26 cellular contexts compared by ENCODE assay signal in the genomic region with DNA sequence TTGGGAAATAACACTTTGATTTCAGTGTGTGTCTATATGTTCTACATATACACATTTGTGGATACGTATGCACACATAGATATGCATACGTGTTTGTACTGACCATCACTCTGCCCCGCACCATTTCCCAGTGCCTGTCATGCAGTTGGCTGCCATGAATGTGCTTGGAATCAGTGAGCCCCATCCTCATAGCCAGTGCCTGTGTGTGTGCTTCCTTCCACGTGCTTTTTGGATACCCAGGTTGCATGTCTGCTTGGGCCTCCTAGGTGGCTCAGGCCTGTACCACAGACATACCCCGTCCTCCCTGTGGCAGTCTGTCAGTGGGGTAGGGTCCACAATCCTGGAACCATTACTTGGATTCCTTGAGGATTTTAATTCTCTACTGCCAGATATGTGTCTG.
DNase-seq lines count a peak whose midpoint lies in the region; ATAC-seq and TF ChIP-seq lines count a peak whose summit lies in the region.
"Had no signal": no experiment of that assay in that cellular context is flagged by ENCODE, and none has a peak within 500 bp of the region (broad histone marks: within the 10 kb centered on the region; RNA-seq: fewer than 3 reads in every experiment).

No MANE protein-coding gene starts in this region.

- no peak for ATAC-seq in CD4-positive, CD25-positive, alpha-beta regulatory T cell (ENCODE audit: low read depth in 2 of 2)
- ATAC-seq: activated T-helper 17 cell treated with anti-CD3 and anti-CD28 coated beads, Interleukin-2, amount 50 U/mL, for 72 hours; natural killer cell had no signal

- H3K36me3 Mint-ChIP-seq in CD4-positive, CD25-positive, alpha-beta regulatory T cell, result peaks cover 3% of the 10 kb centered on the region
- H3K36me3 Mint-ChIP-seq: activated naive CD8-positive, alpha-beta T cell treated with anti-CD3 and anti-CD28 coated beads for 36 hours; natural killer cell had no signal

- H3K9me3 ChIP-seq in CD4-positive, CD25-positive, alpha-beta regulatory T cell (ENCODE audit: control insufficient read depth in 2 of 2, low read length in 2 of 2), result no peaks in the 10 kb centered on the region
- H3K9me3 ChIP-seq in liver (ENCODE audit: control insufficient read depth in 4 of 4, low read length in 3 of 4) (no peaks in the 10 kb centered on the region), stomach smooth muscle (ENCODE audit: control insufficient read depth in 2 of 2, low read length in 2 of 2) (no peaks in the 10 kb centered on the region)
- H3K9me3 ChIP-seq: MG63, uterus had no signal

- no peaks in the 10 kb centered on the region for H3K9me3 Mint-ChIP-seq in CD4-positive, CD25-positive, alpha-beta regulatory T cell
- H3K9me3 Mint-ChIP-seq: activated naive CD8-positive, alpha-beta T cell treated with anti-CD3 and anti-CD28 coated beads for 36 hours; activated T-helper 17 cell treated with anti-CD3 and anti-CD28 coated beads, Interleukin-2, amount 50 U/mL, for 72 hours; natural killer cell had no signal

- H3K9ac ChIP-seq in liver (ENCODE audit: low read depth in 1 of 2, low read length in 2 of 2), result no peak overlapping the region
- no peak overlapping the region for H3K9ac ChIP-seq in stomach smooth muscle (ENCODE audit: low read length in 2 of 2)

- H3K27me3 ChIP-seq in CD4-positive, CD25-positive, alpha-beta regulatory T cell (ENCODE audit: control insufficient read depth, insufficient read depth, low read length), result no peaks in the 10 kb centered on the region
- H3K27me3 ChIP-seq in liver (ENCODE audit: control insufficient read depth in 4 of 4, insufficient read depth in 4 of 4, low read length in 3 of 4) (no peaks in the 10 kb centered on the region), stomach smooth muscle (ENCODE audit: control insufficient read depth in 1 of 2, insufficient read depth in 2 of 2, low read length in 2 of 2) (no peaks in the 10 kb centered on the region)
- H3K27me3 ChIP-seq: brain microvascular endothelial cell, MG63, uterus had no signal

- TF ChIP-seq RAD21 in liver (IDR thresholded peaks at IDR 0.05), result no peak

- H3K4me3 Mint-ChIP-seq in CD4-positive, CD25-positive, alpha-beta regulatory T cell, result no peak overlapping the region
- H3K4me3 Mint-ChIP-seq: activated naive CD8-positive, alpha-beta T cell treated with anti-CD3 and anti-CD28 coated beads for 36 hours; activated T-helper 17 cell treated with anti-CD3 and anti-CD28 coated beads, Interleukin-2, amount 50 U/mL, for 72 hours; natural killer cell had no signal

- WGBS in liver, result 94% methylated on average over 5 of the region's 5 CpGs

- H3K27ac ChIP-seq in CD4-positive, CD25-positive, alpha-beta regulatory T cell (ENCODE audit: insufficient read depth, low read length, poor library complexity, severe bottlenecking), result no peak overlapping the region
- peak overlapping the region; percentile 61 for H3K27ac ChIP-seq in angular gyrus (ENCODE audit: low read depth, low read length)
- H3K27ac ChIP-seq in liver (ENCODE audit: low read depth in 1 of 2, low read length in 2 of 2), result peak overlapping the region; percentile 19 to 26
- H3K27ac ChIP-seq in stomach smooth muscle (ENCODE audit: low read length), result peak overlapping the region; percentile 53
- H3K27ac ChIP-seq: brain microvascular endothelial cell, epithelial cell of prostate, HL-60 had no signal

- H3K4me1 Mint-ChIP-seq in CD4-positive, CD25-positive, alpha-beta regulatory T cell, result peaks cover 0 to 2% (median 0%) of the 10 kb centered on the region in 4 donors
- H3K4me1 Mint-ChIP-seq: activated naive CD8-positive, alpha-beta T cell treated with anti-CD3 and anti-CD28 coated beads for 36 hours; activated T-helper 17 cell treated with anti-CD3 and anti-CD28 coated beads, Interleukin-2, amount 50 U/mL, for 72 hours; natural killer cell had no signal

- no peaks in the 10 kb centered on the region for H3K4me1 ChIP-seq in CD4-positive, CD25-positive, alpha-beta regulatory T cell (ENCODE audit: control insufficient read depth, insufficient read depth, low read length, poor library complexity, severe bottlenecking)
- peaks cover 8 to 73% (median 42%) of the 10 kb centered on the region in 4 donors for H3K4me1 ChIP-seq in liver (ENCODE audit: control insufficient read depth in 4 of 4, insufficient read depth in 4 of 4, low read length in 3 of 4)
- H3K4me1 ChIP-seq in stomach smooth muscle (ENCODE audit: control insufficient read depth, insufficient read depth, low read length), result peaks cover 99% of the 10 kb centered on the region

- DNase-seq in CD4-positive, CD25-positive, alpha-beta regulatory T cell, result no peak
- DNase-seq in H4 (ENCODE audit: low spot score) (no peak), SKM-1 treated with dmso at 0.1 percent for 144 hours (lab: John Stamatoyannopoulos, UW; ENCODE audit: unreplicated experiment) (no peak), cerebellum (ENCODE audit: low spot score) (no peak), NCI-H146 treated with DMSO at 0.1 percent for 48 hours (lab: John Stamatoyannopoulos, UW; ENCODE audit: unreplicated experiment) (no peak)
- DNase-seq: activated CD4-positive, CD25-positive, alpha-beta regulatory T cell treated with anti-CD3 and anti-CD28 coated beads, Interleukin-2, amount 50 U/mL, for 72 hours; activated naive CD8-positive, alpha-beta T cell treated with anti-CD3 and anti-CD28 coated beads for 36 hours; brain microvascular endothelial cell; dermis blood vessel endothelial cell; foreskin melanocyte; GDM1; kidney; MG63; natural killer cell; NCI-H1417 treated with DMSO at 0.1 percent for 48 hours; NCI-H2171; NCI-H526; stimulated activated naive CD4-positive, alpha-beta T cell; uterus had no signal

- no peak for TF ChIP-seq CTCF in liver (IDR thresholded peaks at IDR 0.05; ENCODE audit: low read depth, low read length, missing input control)

- H3K27me3 Mint-ChIP-seq in CD4-positive, CD25-positive, alpha-beta regulatory T cell, result no peaks in the 10 kb centered on the region
- H3K27me3 Mint-ChIP-seq: activated naive CD8-positive, alpha-beta T cell treated with anti-CD3 and anti-CD28 coated beads for 36 hours; activated T-helper 17 cell treated with anti-CD3 and anti-CD28 coated beads, Interleukin-2, amount 50 U/mL, for 72 hours had no signal

- H3K4me3 ChIP-seq in CD4-positive, CD25-positive, alpha-beta regulatory T cell (ENCODE audit: low read depth, low read length), result no peak overlapping the region
- H3K4me3 ChIP-seq in liver (ENCODE audit: low read depth in 1 of 3, low read length in 3 of 3) (no peak overlapping the region), stomach smooth muscle (ENCODE audit: low read length in 2 of 2) (peak overlapping the region in 1 of 2 donors; percentile 47)
- H3K4me3 ChIP-seq: MG63, skin epidermis, uterus had no signal

- no peaks in the 10 kb centered on the region for H3K36me3 ChIP-seq in CD4-positive, CD25-positive, alpha-beta regulatory T cell (ENCODE audit: control insufficient read depth, insufficient read depth, low read length)
- H3K36me3 ChIP-seq in liver (ENCODE audit: control insufficient read depth in 4 of 4, insufficient read depth in 3 of 4, low read depth in 1 of 4, low read length in 3 of 4), result peaks cover 4 to 71% (median 39%) of the 10 kb centered on the region in 4 donors
- peaks cover 14 to 23% of the 10 kb centered on the region in 2 donors for H3K36me3 ChIP-seq in stomach smooth muscle (ENCODE audit: control insufficient read depth in 2 of 2, insufficient read depth in 2 of 2, low read length in 2 of 2)
- H3K36me3 ChIP-seq: uterus had no signal

- H3K27ac Mint-ChIP-seq in CD4-positive, CD25-positive, alpha-beta regulatory T cell, result peak overlapping the region in 2 of 3 donors; percentile 26 to 36
- H3K27ac Mint-ChIP-seq: activated naive CD8-positive, alpha-beta T cell treated with anti-CD3 and anti-CD28 coated beads for 36 hours; activated T-helper 17 cell treated with anti-CD3 and anti-CD28 coated beads, Interleukin-2, amount 50 U/mL, for 72 hours; natural killer cell had no signal

TF ChIP-seq in liver, 16 proteins besides CTCF, POLR2A, EP300 and RAD21:
- TF ChIP-seq NR2F2 (IDR thresholded peaks at IDR 0.05) (no peak), GABPA (IDR thresholded peaks at IDR 0.05 in 1 of 2, conservative IDR thresholded peaks at IDR 0.05 in 1 of 2) (no peak), RXRA (IDR thresholded peaks at IDR 0.05) (no peak)
- TF ChIP-seq, protein P1, sequence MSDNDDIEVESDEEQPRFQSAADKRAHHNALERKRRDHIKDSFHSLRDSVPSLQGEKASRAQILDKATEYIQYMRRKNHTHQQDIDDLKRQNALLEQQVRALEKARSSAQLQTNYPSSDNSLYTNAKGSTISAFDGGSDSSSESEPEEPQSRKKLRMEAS (IDR thresholded peaks at IDR 0.05), result no peak
- TF ChIP-seq, protein P2, sequence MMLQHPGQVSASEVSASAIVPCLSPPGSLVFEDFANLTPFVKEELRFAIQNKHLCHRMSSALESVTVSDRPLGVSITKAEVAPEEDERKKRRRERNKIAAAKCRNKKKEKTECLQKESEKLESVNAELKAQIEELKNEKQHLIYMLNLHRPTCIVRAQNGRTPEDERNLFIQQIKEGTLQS (IDR thresholded peaks at IDR 0.05), result no peak
- TF ChIP-seq, protein P3, sequence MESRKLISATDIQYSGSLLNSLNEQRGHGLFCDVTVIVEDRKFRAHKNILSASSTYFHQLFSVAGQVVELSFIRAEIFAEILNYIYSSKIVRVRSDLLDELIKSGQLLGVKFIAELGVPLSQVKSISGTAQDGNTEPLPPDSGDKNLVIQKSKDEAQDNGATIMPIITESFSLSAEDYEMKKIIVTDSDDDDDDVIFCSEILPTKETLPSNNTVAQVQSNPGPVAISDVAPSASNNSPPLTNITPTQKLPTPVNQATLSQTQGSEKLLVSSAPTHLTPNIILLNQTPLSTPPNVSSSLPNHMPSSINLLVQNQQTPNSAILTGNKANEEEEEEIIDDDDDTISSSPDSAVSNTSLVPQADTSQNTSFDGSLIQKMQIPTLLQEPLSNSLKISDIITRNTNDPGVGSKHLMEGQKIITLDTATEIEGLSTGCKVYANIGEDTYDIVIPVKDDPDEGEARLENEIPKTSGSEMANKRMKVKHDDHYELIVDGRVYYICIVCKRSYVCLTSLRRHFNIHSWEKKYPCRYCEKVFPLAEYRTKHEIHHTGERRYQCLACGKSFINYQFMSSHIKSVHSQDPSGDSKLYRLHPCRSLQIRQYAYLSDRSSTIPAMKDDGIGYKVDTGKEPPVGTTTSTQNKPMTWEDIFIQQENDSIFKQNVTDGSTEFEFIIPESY (IDR thresholded peaks at IDR 0.05), result no peak
